Comparison of ENCODE assay signal across 27 cellular contexts in the genomic region with DNA sequence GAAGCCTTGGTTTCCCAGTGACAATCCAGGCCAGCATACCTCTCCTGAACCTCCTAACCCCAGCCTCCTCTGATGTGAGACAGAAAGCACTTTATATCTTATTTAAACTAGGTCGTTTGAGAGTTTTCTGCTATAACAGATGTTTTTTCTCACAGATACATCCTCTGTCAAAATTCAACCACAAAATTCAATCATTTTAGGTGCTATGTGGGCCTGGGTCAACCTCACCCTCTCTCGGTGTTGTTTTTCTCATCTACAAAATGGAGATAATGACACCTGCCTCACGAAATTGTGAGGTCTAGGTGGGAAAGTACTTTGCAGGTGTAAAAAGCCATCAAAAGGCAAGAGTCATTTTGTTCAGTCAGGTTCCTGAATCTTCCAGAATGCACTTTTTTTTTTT. TPM values are rescaled to one million over a fixed set of nuclear protein-coding genes. Genes with fewer than 3 reads are reported as not detected.
"Had no signal": no experiment of that assay in that cellular context is flagged by ENCODE, and none has a peak within 500 bp of the region (broad histone marks: within the 10 kb centered on the region; RNA-seq: fewer than 3 reads in every experiment).

No MANE protein-coding gene starts in this region.

- H3K4me2 ChIP-seq: neural progenitor cell, smooth muscle cell had no signal

- H3K36me3 ChIP-seq: left ventricle myocardium inferior, neural progenitor cell, ovary, right atrium auricular region, right lobe of liver, tibial nerve, upper lobe of left lung, vagina had no signal

- H2AFZ ChIP-seq: neural progenitor cell had no signal

- H3K9me3 ChIP-seq: left ventricle myocardium inferior, mucosa of descending colon, ovary, right atrium auricular region, right lobe of liver, tibial nerve, upper lobe of left lung, vagina had no signal

- ATAC-seq: mucosa of descending colon; naive thymus-derived CD4-positive, alpha-beta T cell; right lobe of liver; stimulated activated memory B cell treated with anti-CD40 and anti-IgM and Interleukin-4, amounts not matched to agents 10 μg/mL and 1 μg/mL and 100 μg/mL, for 72 hours; stimulated activated naive CD8-positive, alpha-beta T cell treated with anti-CD3 and anti-CD28 coated beads, Interleukin-15, amount 100 ng/mL, for 72 hours had no signal

- H3K9me3 Mint-ChIP-seq: memory B cell; nephron progenitor cell; neural progenitor cell; stimulated activated memory B cell treated with anti-CD40 and anti-IgM and Interleukin-4, amounts not matched to agents 10 μg/mL and 1 μg/mL and 100 μg/mL, for 72 hours; stimulated activated naive CD8-positive, alpha-beta T cell treated with anti-CD3 and anti-CD28 coated beads, Interleukin-15, amount 100 ng/mL, for 72 hours had no signal

- H3K4me3 Mint-ChIP-seq: memory B cell; naive thymus-derived CD4-positive, alpha-beta T cell; nephron progenitor cell; neural progenitor cell; stimulated activated memory B cell treated with anti-CD40 and anti-IgM and Interleukin-4, amounts not matched to agents 10 μg/mL and 1 μg/mL and 100 μg/mL, for 72 hours; stimulated activated naive CD8-positive, alpha-beta T cell treated with anti-CD3 and anti-CD28 coated beads, Interleukin-15, amount 100 ng/mL, for 72 hours had no signal

- H3K27ac Mint-ChIP-seq: memory B cell; naive thymus-derived CD4-positive, alpha-beta T cell; neural progenitor cell; progenitor cell of endocrine pancreas; stimulated activated memory B cell treated with anti-CD40 and anti-IgM and Interleukin-4, amounts not matched to agents 10 μg/mL and 1 μg/mL and 100 μg/mL, for 72 hours; stimulated activated naive CD8-positive, alpha-beta T cell treated with anti-CD3 and anti-CD28 coated beads, Interleukin-15, amount 100 ng/mL, for 72 hours had no signal

- H3K27ac ChIP-seq: left ventricle myocardium inferior, neural progenitor cell, ovary, right atrium auricular region, right lobe of liver, tibial nerve, upper lobe of left lung, vagina had no signal

- H3K36me3 Mint-ChIP-seq: neural progenitor cell; stimulated activated memory B cell treated with anti-CD40 and anti-IgM and Interleukin-4, amounts not matched to agents 10 μg/mL and 1 μg/mL and 100 μg/mL, for 72 hours had no signal

- H3K4me1 Mint-ChIP-seq: nephron progenitor cell, neural progenitor cell had no signal

- H3K4me3 ChIP-seq: left ventricle myocardium inferior, lung, mucosa of descending colon, neural progenitor cell, ovary, right atrium auricular region, right lobe of liver, smooth muscle cell, tibial nerve, upper lobe of left lung, vagina had no signal

- DNase-seq: hypothalamus; islet precursor cell; left ventricle myocardium inferior; midbrain; mucosa of descending colon; naive thymus-derived CD4-positive, alpha-beta T cell; nephron progenitor cell; ovary; right lobe of liver; stimulated activated CD4-positive, alpha-beta T cell treated with anti-CD3 and anti-CD28 coated beads, Interleukin-1b, Interleukin-23, amount 100 ng/mL, for 48 hours; stimulated activated CD4-positive, alpha-beta T cell treated with anti-CD3 and anti-CD28 coated beads, Interleukin-2, amount 100 ng/mL, for 48 hours; stimulated activated CD4-positive, alpha-beta T cell treated with anti-CD3 and anti-CD28 coated beads, Interleukin-4, amount 100 ng/mL, for 4 hours; stimulated activated CD8-positive, alpha-beta memory T cell treated with anti-CD3 and anti-CD28 coated beads, Interleukin-4, amount 100 ng/mL, for 48 hours; stimulated activated naive CD4-positive, alpha-beta T cell treated with Interleukin-2 at 50 U/mL for 16 hours; stimulated activated naive CD8-positive, alpha-beta T cell treated with anti-CD3 and anti-CD28 coated beads, Interleukin-15, amount 100 ng/mL, for 72 hours; substantia nigra; upper lobe of left lung had no signal

- H3K9ac ChIP-seq: neural progenitor cell had no signal

- H3K27me3 Mint-ChIP-seq: progenitor cell of endocrine pancreas; stimulated activated naive CD8-positive, alpha-beta T cell treated with anti-CD3 and anti-CD28 coated beads, Interleukin-15, amount 100 ng/mL, for 72 hours had no signal

- H3K27me3 ChIP-seq: neural progenitor cell, ovary, right atrium auricular region, right lobe of liver, tibial nerve, upper lobe of left lung, vagina had no signal

- H3K4me1 ChIP-seq: left ventricle myocardium inferior, neural progenitor cell, right atrium auricular region, right lobe of liver, vagina had no signal

RNA-seq across cellular contexts. Expression of a gene that starts 46.2 kb away (rescaled TPM):
- total RNA-seq: myocyte had no signal
